Comparison of ENCODE assay signal across 1 cellular context in genomic region chrX:153649178-153649914, GRCh38.
TF ChIP-seq lines count a peak whose summit lies in the region.

No MANE protein-coding gene starts in this region.

TF ChIP-seq in K562, 482 proteins besides CTCF, POLR2A, EP300 and RAD21:
- peak; percentile 20; the same call in 1 of the 2 replicates for TF ChIP-seq RB1 (IDR thresholded peaks at IDR 0.05; ENCODE audit: low read depth)
- no peak for TF ChIP-seq ZNF445 (CRISPR knock-in tag; IDR thresholded peaks at IDR 0.05; ENCODE audit: low read depth)
- no peak for TF ChIP-seq ERF (CRISPR knock-in tag; IDR thresholded peaks at IDR 0.05)
- no peak for TF ChIP-seq MCM7 (IDR thresholded peaks at IDR 0.05)
- TF ChIP-seq ZNF76 (CRISPR knock-in tag; IDR thresholded peaks at IDR 0.05; ENCODE audit: borderline replicate concordance): no peak
- no peak for TF ChIP-seq RAD51 (IDR thresholded peaks at IDR 0.05; ENCODE audit: borderline replicate concordance, low read depth)
- TF ChIP-seq, protein P1, sequence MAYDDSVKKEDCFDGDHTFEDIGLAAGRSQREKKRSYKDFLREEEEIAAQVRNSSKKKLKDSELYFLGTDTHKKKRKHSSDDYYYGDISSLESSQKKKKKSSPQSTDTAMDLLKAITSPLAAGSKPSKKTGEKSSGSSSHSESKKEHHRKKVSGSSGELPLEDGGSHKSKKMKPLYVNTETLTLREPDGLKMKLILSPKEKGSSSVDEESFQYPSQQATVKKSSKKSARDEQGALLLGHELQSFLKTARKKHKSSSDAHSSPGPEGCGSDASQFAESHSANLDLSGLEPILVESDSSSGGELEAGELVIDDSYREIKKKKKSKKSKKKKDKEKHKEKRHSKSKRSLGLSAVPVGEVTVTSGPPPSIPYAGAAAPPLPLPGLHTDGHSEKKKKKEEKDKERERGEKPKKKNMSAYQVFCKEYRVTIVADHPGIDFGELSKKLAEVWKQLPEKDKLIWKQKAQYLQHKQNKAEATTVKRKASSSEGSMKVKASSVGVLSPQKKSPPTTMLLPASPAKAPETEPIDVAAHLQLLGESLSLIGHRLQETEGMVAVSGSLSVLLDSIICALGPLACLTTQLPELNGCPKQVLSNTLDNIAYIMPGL (CRISPR knock-in tag; IDR thresholded peaks at IDR 0.05): no peak
- no peak for TF ChIP-seq ZFX (CRISPR knock-in tag; IDR thresholded peaks at IDR 0.05)
- no peak for TF ChIP-seq SAFB2 (IDR thresholded peaks at IDR 0.05; ENCODE audit: borderline replicate concordance, low read depth, low read length, severe bottlenecking)
- peak; percentile 43; the same call in 1 of the 2 replicates for TF ChIP-seq SMC3 (conservative IDR thresholded peaks at IDR 0.05; ENCODE audit: insufficient read depth, low read depth, low read length)
- TF ChIP-seq ZNF263 (CRISPR knock-in tag; IDR thresholded peaks at IDR 0.05; ENCODE audit: borderline replicate concordance): peak; percentile 48; the same call in 1 of the 2 replicates
- TF ChIP-seq, protein P2, sequence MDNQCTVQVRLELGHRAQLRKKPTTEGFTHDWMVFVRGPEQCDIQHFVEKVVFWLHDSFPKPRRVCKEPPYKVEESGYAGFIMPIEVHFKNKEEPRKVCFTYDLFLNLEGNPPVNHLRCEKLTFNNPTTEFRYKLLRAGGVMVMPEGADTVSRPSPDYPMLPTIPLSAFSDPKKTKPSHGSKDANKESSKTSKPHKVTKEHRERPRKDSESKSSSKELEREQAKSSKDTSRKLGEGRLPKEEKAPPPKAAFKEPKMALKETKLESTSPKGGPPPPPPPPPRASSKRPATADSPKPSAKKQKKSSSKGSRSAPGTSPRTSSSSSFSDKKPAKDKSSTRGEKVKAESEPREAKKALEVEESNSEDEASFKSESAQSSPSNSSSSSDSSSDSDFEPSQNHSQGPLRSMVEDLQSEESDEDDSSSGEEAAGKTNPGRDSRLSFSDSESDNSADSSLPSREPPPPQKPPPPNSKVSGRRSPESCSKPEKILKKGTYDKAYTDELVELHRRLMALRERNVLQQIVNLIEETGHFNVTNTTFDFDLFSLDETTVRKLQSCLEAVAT (IDR thresholded peaks at IDR 0.05): no peak
- no peak for TF ChIP-seq PKNOX1 (IDR thresholded peaks at IDR 0.05)
- TF ChIP-seq RBM17 (IDR thresholded peaks at IDR 0.05; ENCODE audit: borderline replicate concordance, low read depth, low read length): no peak
